ENCODE assay signal across 8 cellular contexts in the genomic region with DNA sequence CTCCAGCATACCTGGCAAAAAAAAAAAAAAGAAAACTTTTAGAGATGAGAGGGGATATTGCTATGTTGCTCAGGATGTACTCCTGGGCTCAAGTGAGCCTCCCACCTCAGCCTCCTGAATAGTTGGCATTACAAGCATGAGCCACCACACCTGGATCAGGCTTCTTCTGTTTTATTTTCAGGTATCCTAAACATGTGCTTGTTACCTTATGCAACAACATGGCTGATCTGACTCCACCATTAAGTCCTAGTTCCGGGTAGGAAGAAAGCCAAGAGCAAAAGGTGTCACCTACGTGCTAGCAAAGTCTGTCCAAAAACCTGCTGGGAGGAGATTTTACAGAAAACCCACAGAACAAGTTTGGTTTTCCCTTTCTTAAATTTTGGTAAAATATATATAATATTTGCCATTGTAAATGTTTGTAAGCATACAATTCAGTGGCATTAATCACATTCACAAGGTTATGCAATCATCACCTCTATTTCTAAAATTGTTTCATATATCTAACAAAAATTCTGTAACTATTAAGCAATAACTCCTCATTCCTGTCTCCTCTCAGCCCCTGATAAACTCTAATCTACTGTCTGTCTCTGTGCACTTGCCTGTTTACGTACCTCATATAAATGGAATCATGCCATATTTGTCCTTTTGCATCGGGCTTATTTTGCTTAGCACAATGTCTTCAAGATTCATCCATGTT. TPM values are rescaled to one million over a fixed set of nuclear protein-coding genes. Genes with fewer than 3 reads are reported as not detected.
"Had no signal": no experiment of that assay in that cellular context is flagged by ENCODE, and none has a peak within 500 bp of the region (broad histone marks: within the 10 kb centered on the region; RNA-seq: fewer than 3 reads in every experiment).

No MANE protein-coding gene starts in this region.

- H3K27ac Mint-ChIP-seq: IgD-negative memory B cell had no signal

- DNase-seq: IMR-90, KBM-7, KG1 had no signal

- H3K9me3 Mint-ChIP-seq: IgD-negative memory B cell had no signal

- H3K27ac ChIP-seq: HL-60 had no signal

- H3K4me3 Mint-ChIP-seq: IgD-negative memory B cell had no signal

- FAIRE-seq: HTR-8/SVneo had no signal

RNA-seq across cellular contexts. Expression of a gene that starts 9.1 kb away (rescaled TPM):
- total RNA-seq: HT-29, HT1080, IMR-90 had no signal
- polyA plus RNA-seq: IgD-negative memory B cell, IMR-90 had no signal
